In genomic region chr11:128590587-128590986, GRCh38 we compare ENCODE assay signal across 25 cellular contexts.
"Had no signal": no experiment of that assay in that cellular context is flagged by ENCODE, and none has a peak within 500 bp of the region (broad histone marks: within the 10 kb centered on the region; RNA-seq: fewer than 3 reads in every experiment).

No MANE protein-coding gene starts in this region.

- H3K36me3 ChIP-seq: lower lobe of right lung, pancreas, prostate gland, suprapubic skin, thoracic aorta, tibial artery, uterus had no signal

- H3K4me3 ChIP-seq: hepatocyte, lower lobe of right lung, pancreas, prostate gland, skin epidermis, suprapubic skin, thoracic aorta, tibial artery, uterus had no signal

- DNase-seq: kidney glomerular epithelial cell; left cardiac atrium; lower lobe of right lung; mammary epithelial cell; mesenchymal stem cell; naive B cell; natural killer cell; pancreas; posterior cingulate gyrus; retina; right cardiac atrium; stimulated activated CD4-positive, alpha-beta T cell treated with anti-CD3 and anti-CD28 coated beads, Interleukin-12 subunit alpha, Interleukin-12 subunit beta, amount 100 ng/mL, for 4 hours; stimulated activated CD4-positive, alpha-beta T cell treated with anti-CD3 and anti-CD28 coated beads, Interleukin-4, amount 100 ng/mL, for 24 hours; stimulated activated naive CD4-positive, alpha-beta T cell; tibial artery; trophoblast cell; uterus had no signal

- H3K9me3 ChIP-seq: lower lobe of right lung, pancreas, prostate gland, suprapubic skin, thoracic aorta, tibial artery, uterus had no signal

- ATAC-seq: left cardiac atrium; left lobe of liver; natural killer cell; pancreas; right cardiac atrium; sciatic nerve; stimulated activated effector memory CD8-positive, alpha-beta T cell treated with anti-CD3 and anti-CD28 coated beads, Interleukin-12 subunit alpha, Interleukin-12 subunit beta, amount 100 ng/mL, for 72 hours had no signal

- H3K27me3 ChIP-seq: pancreas, uterus had no signal

- H3K4me1 ChIP-seq: pancreas, prostate gland, tibial artery, uterus had no signal

- H3K27ac ChIP-seq: hepatocyte, lower lobe of right lung, pancreas, prostate gland, skin epidermis, suprapubic skin, thoracic aorta, tibial artery, uterus had no signal
